13 cellular contexts compared by ENCODE assay signal in the genomic region with DNA sequence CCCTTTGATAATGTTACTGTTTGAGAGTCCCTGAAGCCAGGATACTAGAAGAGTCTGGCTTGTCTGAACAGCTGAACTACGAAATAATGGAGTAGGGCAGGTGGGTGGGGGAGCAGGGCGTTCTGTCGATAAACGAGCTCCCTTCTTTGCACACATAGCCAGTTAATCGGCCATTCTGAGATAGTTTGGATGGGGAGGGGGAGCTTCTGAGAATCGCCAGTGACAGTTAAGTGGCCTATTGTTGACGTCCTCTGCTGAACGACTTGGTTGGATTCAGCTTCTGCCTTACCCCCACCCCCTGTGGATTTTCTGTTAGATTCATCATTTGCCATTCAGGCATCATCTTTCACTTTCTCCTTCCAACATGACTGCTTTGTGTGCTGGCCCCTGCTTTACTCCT. TPM values are rescaled to one million over a fixed set of nuclear protein-coding genes. Genes with fewer than 3 reads are reported as not detected.
DNase-seq lines count a peak whose midpoint lies in the region; TF ChIP-seq lines count a peak whose summit lies in the region.
"Had no signal": no experiment of that assay in that cellular context is flagged by ENCODE, and none has a peak within 500 bp of the region (broad histone marks: within the 10 kb centered on the region; RNA-seq: fewer than 3 reads in every experiment).

No MANE protein-coding gene starts in this region.

- no peaks in the 10 kb centered on the region for H3K79me2 ChIP-seq in neural cell (replicated peaks; ENCODE audit: insufficient read depth, low read length)

- no peaks in the 10 kb centered on the region for H3F3A ChIP-seq in neural cell (ENCODE audit: insufficient read depth, low read length, poor library complexity, severe bottlenecking)

- TF ChIP-seq CTCF in brain microvascular endothelial cell (IDR thresholded peaks at IDR 0.05; ENCODE audit: low read depth, low read length, missing control alignments) (no peak), neural cell (IDR thresholded peaks at IDR 0.05; ENCODE audit: poor library complexity, severe bottlenecking) (no peak), WERI-Rb-1 (IDR thresholded peaks at IDR 0.05; ENCODE audit: low read depth, low read length) (no peak)

- in situ Hi-C loops in brain microvascular endothelial cell (cut with HindIII; ENCODE audit: low pct_ligation_motif_present, low sequenced_read_pairs) = no loop called here

- TF ChIP-seq RAD21 in neural cell (conservative IDR thresholded peaks at IDR 0.05) = peak; percentile 33

- H3K9me3 ChIP-seq in neural cell (ENCODE audit: low read length) (no peaks in the 10 kb centered on the region), WERI-Rb-1 (ENCODE audit: severe bottlenecking) (no peaks in the 10 kb centered on the region)

- H3K27me3 ChIP-seq in brain microvascular endothelial cell (replicated peaks) (no peaks in the 10 kb centered on the region), neural cell (ENCODE audit: insufficient read depth, low read depth, low read length) (no peaks in the 10 kb centered on the region), WERI-Rb-1 (ENCODE audit: insufficient read depth, low read depth, severe bottlenecking) (no peaks in the 10 kb centered on the region)

- H3K27ac ChIP-seq in brain microvascular endothelial cell (no peak overlapping the region), neural cell (ENCODE audit: low read length) (peak overlapping the region; percentile 81), WERI-Rb-1 (no peak overlapping the region)

- peak overlapping the region; percentile 55 for H3K9ac ChIP-seq in neural cell (ENCODE audit: low read length)

- no peaks in the 10 kb centered on the region for H3K36me3 ChIP-seq in brain microvascular endothelial cell (replicated peaks)
- no peaks in the 10 kb centered on the region for H3K36me3 ChIP-seq in neural cell (ENCODE audit: insufficient read depth, low read length)
- H3K36me3 ChIP-seq in WERI-Rb-1 = no peaks in the 10 kb centered on the region

- TF ChIP-seq EP300 in neural cell (conservative IDR thresholded peaks at IDR 0.05; ENCODE audit: poor library complexity, severe bottlenecking) = peak; percentile 67

- H3K4me2 ChIP-seq in neural cell (ENCODE audit: low read length) = peak overlapping the region; percentile 22

- peak overlapping the region; percentile 9 for H2AFZ ChIP-seq in neural cell (ENCODE audit: low read depth, low read length)

- DNase-seq in ELF-1 (ENCODE audit: low read depth, low spot score) (peak; percentile 49), NCI-H2029 (lab: John Stamatoyannopoulos, UW) (peak; percentile 36), brain microvascular endothelial cell (no peak), WERI-Rb-1 (no peak), SW480 (ENCODE audit: low spot score) (no peak), HCEC 1CT (no peak)
- DNase-seq in stimulated activated CD4-positive, alpha-beta T cell treated with anti-CD3 and anti-CD28 coated beads, Interleukin-4, amount 100 ng/mL, for 24 hours = no peak
- DNase-seq: aorta; DND-41; effector CD4-positive, alpha-beta T cell; MV-4-11 had no signal

- no peaks in the 10 kb centered on the region for H3K9me2 ChIP-seq in neural cell (ENCODE audit: insufficient read depth, low read length)

- H3K4me3 ChIP-seq in brain microvascular endothelial cell (ENCODE audit: low read depth, low read length) = peak overlapping the region; percentile 13
- H3K4me3 ChIP-seq in neural cell (ENCODE audit: low read length) = peak overlapping the region; percentile 23
- H3K4me3 ChIP-seq in WERI-Rb-1 (ENCODE audit: low read depth, low read length) = no peak overlapping the region
- H3K4me3 ChIP-seq: lung had no signal

- H4K20me1 ChIP-seq in neural cell (ENCODE audit: insufficient read depth) = no peaks in the 10 kb centered on the region

TF ChIP-seq in neural cell, 6 proteins besides CTCF, POLR2A, EP300 and RAD21:
- no peak for TF ChIP-seq MXI1 (conservative IDR thresholded peaks at IDR 0.05; ENCODE audit: poor library complexity, severe bottlenecking)
- TF ChIP-seq, protein P1, sequence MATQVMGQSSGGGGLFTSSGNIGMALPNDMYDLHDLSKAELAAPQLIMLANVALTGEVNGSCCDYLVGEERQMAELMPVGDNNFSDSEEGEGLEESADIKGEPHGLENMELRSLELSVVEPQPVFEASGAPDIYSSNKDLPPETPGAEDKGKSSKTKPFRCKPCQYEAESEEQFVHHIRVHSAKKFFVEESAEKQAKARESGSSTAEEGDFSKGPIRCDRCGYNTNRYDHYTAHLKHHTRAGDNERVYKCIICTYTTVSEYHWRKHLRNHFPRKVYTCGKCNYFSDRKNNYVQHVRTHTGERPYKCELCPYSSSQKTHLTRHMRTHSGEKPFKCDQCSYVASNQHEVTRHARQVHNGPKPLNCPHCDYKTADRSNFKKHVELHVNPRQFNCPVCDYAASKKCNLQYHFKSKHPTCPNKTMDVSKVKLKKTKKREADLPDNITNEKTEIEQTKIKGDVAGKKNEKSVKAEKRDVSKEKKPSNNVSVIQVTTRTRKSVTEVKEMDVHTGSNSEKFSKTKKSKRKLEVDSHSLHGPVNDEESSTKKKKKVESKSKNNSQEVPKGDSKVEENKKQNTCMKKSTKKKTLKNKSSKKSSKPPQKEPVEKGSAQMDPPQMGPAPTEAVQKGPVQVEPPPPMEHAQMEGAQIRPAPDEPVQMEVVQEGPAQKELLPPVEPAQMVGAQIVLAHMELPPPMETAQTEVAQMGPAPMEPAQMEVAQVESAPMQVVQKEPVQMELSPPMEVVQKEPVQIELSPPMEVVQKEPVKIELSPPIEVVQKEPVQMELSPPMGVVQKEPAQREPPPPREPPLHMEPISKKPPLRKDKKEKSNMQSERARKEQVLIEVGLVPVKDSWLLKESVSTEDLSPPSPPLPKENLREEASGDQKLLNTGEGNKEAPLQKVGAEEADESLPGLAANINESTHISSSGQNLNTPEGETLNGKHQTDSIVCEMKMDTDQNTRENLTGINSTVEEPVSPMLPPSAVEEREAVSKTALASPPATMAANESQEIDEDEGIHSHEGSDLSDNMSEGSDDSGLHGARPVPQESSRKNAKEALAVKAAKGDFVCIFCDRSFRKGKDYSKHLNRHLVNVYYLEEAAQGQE (IDR thresholded peaks at IDR 0.05; ENCODE audit: borderline replicate concordance) = peak; percentile 49
- TF ChIP-seq POLR2AphosphoS5 (IDR thresholded peaks at IDR 0.05) = peak; percentile 62

RNA-seq across cellular contexts. Expression of a gene that starts 0.5 kb away (rescaled TPM):
- polyA plus RNA-seq in neural cell = not detected in 2 replicates
- polyA minus RNA-seq in neural cell = 0.46 and 0.49 TPM in 2 replicates
- polyA plus RNA-seq: aorta had no signal

RNA-seq across cellular contexts. Expression of a gene that starts 35.2 kb away (rescaled TPM):
- polyA plus RNA-seq in neural cell = not detected in 2 replicates
- polyA minus RNA-seq in neural cell = not detected in 2 replicates

RNA-seq across cellular contexts. Expression of a gene that starts 52.1 kb away (rescaled TPM):
- 8.9 and 9.2 TPM in 2 replicates for polyA plus RNA-seq in neural cell
- polyA minus RNA-seq in neural cell = 1.2 and 3.8 TPM in 2 replicates

Comparison
In these comparisons a context has a peak if more than half of its experiments do, and no peak if none do; other contexts are left out.
1. DNase-seq: peak in ELF-1 (single experiment) and NCI-H2029 (single experiment); none in brain microvascular endothelial cell (single experiment), stimulated activated CD4-positive, alpha-beta T cell treated with anti-CD3 and anti-CD28 coated beads, Interleukin-4, amount 100 ng/mL, for 24 hours (single experiment), WERI-Rb-1 (single experiment), SW480 (single experiment) and HCEC 1CT (single experiment).